Comparison of ENCODE assay signal across 9 cellular contexts in genomic region chrX:24146283-24146865, GRCh38. TPM values are rescaled to one million over a fixed set of nuclear protein-coding genes. Genes with fewer than 3 reads are reported as not detected.
DNase-seq lines count a peak whose midpoint lies in the region; ATAC-seq, FAIRE-seq and TF ChIP-seq lines count a peak whose summit lies in the region.
"Had no signal": no experiment of that assay in that cellular context is flagged by ENCODE, and none has a peak within 500 bp of the region (broad histone marks: within the 10 kb centered on the region; RNA-seq: fewer than 3 reads in every experiment).

No MANE protein-coding gene starts in this region.

- TF ChIP-seq CTCF in activated B cell treated with CpG ODN at 0.5 μM for 24 hours (IDR thresholded peaks at IDR 0.05) (no peak), lower lobe of right lung (IDR thresholded peaks at IDR 0.05) (no peak), tibial nerve (IDR thresholded peaks at IDR 0.05) (no peak)

- peak overlapping the region; percentile 53 to 79 for H3K4me3 Mint-ChIP-seq in activated T-cell treated with anti-CD3 and anti-CD28 coated beads, Interleukin-2, amount 50 U/mL, for 72 hours
- no peak overlapping the region for H3K4me3 Mint-ChIP-seq in activated T-cell treated with anti-CD3 and anti-CD28 coated beads, Interleukin-2, amount 50 U/mL, for 4 hours
- peak overlapping the region; percentile 62 for H3K4me3 Mint-ChIP-seq in activated B cell treated with CpG ODN at 0.5 μM for 24 hours

- H3K36me3 ChIP-seq in lower lobe of right lung (no peaks in the 10 kb centered on the region), tibial nerve (no peaks in the 10 kb centered on the region), H7 (replicated peaks; ENCODE audit: control insufficient read depth, insufficient read depth, low read length) (no peaks in the 10 kb centered on the region)

- H3K36me3 Mint-ChIP-seq in activated T-cell treated with anti-CD3 and anti-CD28 coated beads, Interleukin-2, amount 50 U/mL, for 72 hours (ENCODE audit: insufficient read depth in 2 of 2): peaks cover 4 to 8% of the 10 kb centered on the region in 2 donors
- H3K36me3 Mint-ChIP-seq in activated T-cell treated with anti-CD3 and anti-CD28 coated beads, Interleukin-2, amount 50 U/mL, for 4 hours (ENCODE audit: insufficient read depth): no peaks in the 10 kb centered on the region
- peaks cover 7% of the 10 kb centered on the region for H3K36me3 Mint-ChIP-seq in activated B cell treated with CpG ODN at 0.5 μM for 24 hours (ENCODE audit: low read depth)

- intact Hi-C loops in activated B cell treated with CpG ODN at 0.5 μM for 24 hours (cut with micrococcal nuclease) (loop anchor here (5.0 to 10.0 kb wide), 2 partner anchors 321 to 482 kb away; partner anchors contain the start of genes PDK3 and PRDX4), lower lobe of right lung (cut with DNase I) (no loop called here)

- peak overlapping the region; percentile 95 for H3K27ac Mint-ChIP-seq in activated T-cell treated with anti-CD3 and anti-CD28 coated beads, Interleukin-2, amount 50 U/mL, for 72 hours
- peak overlapping the region; percentile 92 for H3K27ac Mint-ChIP-seq in activated B cell treated with CpG ODN at 0.5 μM for 24 hours

- H3K9me3 ChIP-seq in lower lobe of right lung (no peaks in the 10 kb centered on the region), tibial nerve (no peaks in the 10 kb centered on the region)

- H3K4me3 ChIP-seq in lower lobe of right lung (peak overlapping the region; percentile 5), tibial nerve (peak overlapping the region in 1 of 4 donors; percentile 24), H7 (ENCODE audit: insufficient read depth, low read depth, low read length) (no peak overlapping the region)

- FAIRE-seq in urothelium cell line (lab: Jason Lieb, UNC): no peak

- TF ChIP-seq POLR2A in tibial nerve (IDR thresholded peaks at IDR 0.05): no peak

- H3K4me1 Mint-ChIP-seq in activated T-cell treated with anti-CD3 and anti-CD28 coated beads, Interleukin-2, amount 50 U/mL, for 72 hours (ENCODE audit: low read depth): peaks cover 46% of the 10 kb centered on the region
- peaks cover 33% of the 10 kb centered on the region for H3K4me1 Mint-ChIP-seq in activated T-cell treated with anti-CD3 and anti-CD28 coated beads, Interleukin-2, amount 50 U/mL, for 4 hours (ENCODE audit: low read depth)
- H3K4me1 Mint-ChIP-seq in activated B cell treated with CpG ODN at 0.5 μM for 24 hours: peaks cover 33% of the 10 kb centered on the region

- no peak for TF ChIP-seq EP300 in tibial nerve (IDR thresholded peaks at IDR 0.05)

- CTCF ChIA-PET in activated B cell treated with CpG ODN at 0.5 μM for 24 hours (lab: Charles Lee): no interaction called here

- POLR2A ChIA-PET in activated B cell treated with CpG ODN at 0.5 μM for 24 hours (lab: Charles Lee): interaction anchor here (1.3 kb wide), 1 partner anchor 92 kb away, joined by 13 read pairs; the partner anchor contains the start of gene EIF2S3

- no peak for ATAC-seq in activated T-cell treated with anti-CD3 and anti-CD28 coated beads, Interleukin-2, amount 50 U/mL, for 72 hours (replicated peaks in 1 of 2)
- ATAC-seq in activated T-cell treated with anti-CD3 and anti-CD28 coated beads, Interleukin-2, amount 50 U/mL, for 4 hours: no peak
- ATAC-seq in activated B cell treated with CpG ODN at 0.5 μM for 24 hours (ENCODE audit: low read depth) (no peak), lower lobe of right lung (no peak), GM18868 (IDR thresholded peaks at IDR 0.05; ENCODE audit: unreplicated experiment) (no peak)

- H3K27me3 ChIP-seq in lower lobe of right lung (ENCODE audit: low read depth) (no peaks in the 10 kb centered on the region), tibial nerve (no peaks in the 10 kb centered on the region), H7 (ENCODE audit: control insufficient read depth, insufficient read depth, low read length) (no peaks in the 10 kb centered on the region)

- WGBS in tibial nerve, 2 donors: 3 to 10% methylated on average over 6 of the region's 6 CpGs

- no peaks in the 10 kb centered on the region for H3K9me3 Mint-ChIP-seq in activated T-cell treated with anti-CD3 and anti-CD28 coated beads, Interleukin-2, amount 50 U/mL, for 72 hours
- H3K9me3 Mint-ChIP-seq in activated T-cell treated with anti-CD3 and anti-CD28 coated beads, Interleukin-2, amount 50 U/mL, for 4 hours: no peaks in the 10 kb centered on the region
- H3K9me3 Mint-ChIP-seq in activated B cell treated with CpG ODN at 0.5 μM for 24 hours: no peaks in the 10 kb centered on the region

- no peaks in the 10 kb centered on the region for H3K27me3 Mint-ChIP-seq in activated T-cell treated with anti-CD3 and anti-CD28 coated beads, Interleukin-2, amount 50 U/mL, for 72 hours (ENCODE audit: low read depth)
- H3K27me3 Mint-ChIP-seq in activated T-cell treated with anti-CD3 and anti-CD28 coated beads, Interleukin-2, amount 50 U/mL, for 4 hours (ENCODE audit: low read depth): no peaks in the 10 kb centered on the region
- no peaks in the 10 kb centered on the region for H3K27me3 Mint-ChIP-seq in activated B cell treated with CpG ODN at 0.5 μM for 24 hours

- no peak for DNase-seq in activated T-cell treated with anti-CD3 and anti-CD28 coated beads, Interleukin-2, amount 50 U/mL, for 72 hours
- DNase-seq in activated T-cell treated with anti-CD3 and anti-CD28 coated beads, Interleukin-2, amount 50 U/mL, for 4 hours: no peak
- DNase-seq in activated B cell treated with CpG ODN at 0.5 μM for 24 hours: no peak
- DNase-seq in lower lobe of right lung: no peak
- DNase-seq in tibial nerve (ENCODE audit: low spot score in 2 of 2): no peak
- no peak for DNase-seq in urothelium cell line (ENCODE audit: low spot score)
- no peak for DNase-seq in H7
- DNase-seq: activated naive CD4-positive, alpha-beta T cell had no signal

- H3K27ac ChIP-seq in lower lobe of right lung (peak overlapping the region; percentile 95), tibial nerve (peak overlapping the region; percentile 53 to 100 (median 96))

- H3K4me1 ChIP-seq in lower lobe of right lung (peaks cover 14% of the 10 kb centered on the region), tibial nerve (peaks cover 0 to 23% (median 10%) of the 10 kb centered on the region in 4 donors)

RNA-seq across cellular contexts. Expression of gene ZFX, which starts 3.2 kb away (rescaled TPM):
- 10 to 100 TPM; 47.2 to 78.6 TPM for total RNA-seq in activated T-cell treated with anti-CD3 and anti-CD28 coated beads, Interleukin-2, amount 50 U/mL, for 72 hours
- 10 to 100 TPM; 36.6 to 66.5 (median 37.9) TPM for total RNA-seq in activated T-cell treated with anti-CD3 and anti-CD28 coated beads, Interleukin-2, amount 50 U/mL, for 4 hours
- total RNA-seq in activated B cell treated with CpG ODN at 0.5 μM for 24 hours: 55.4 and 67.0 TPM in 2 replicates
- total RNA-seq in lower lobe of right lung: 39.1 TPM
- total RNA-seq in tibial nerve: 100 to 1,000 TPM in 1 of 4 donors, 10 to 100 TPM in 3; 30.4 to 136 (median 33.3) TPM
- 16.6 and 21.1 TPM in 2 replicates for total RNA-seq in H7 (2014; rRNA removed; shearing (Covaris generic))
